7 cellular contexts compared by ENCODE assay signal in genomic region chr11:12599408-12600143, GRCh38.
DNase-seq lines count a peak whose midpoint lies in the region; ATAC-seq and TF ChIP-seq lines count a peak whose summit lies in the region.

No MANE protein-coding gene starts in this region.

- H3K27ac ChIP-seq in VCaP (no peak overlapping the region), colonic mucosa (no peak overlapping the region), tibial artery (no peak overlapping the region)

- peak; percentile 53 for ATAC-seq in GM18498 (IDR thresholded peaks at IDR 0.05; ENCODE audit: unreplicated experiment)

- no peak overlapping the region for H3K9ac ChIP-seq in colonic mucosa (ENCODE audit: low read depth in 2 of 2, low read length in 2 of 2)

- peak; percentile 39; the same call in 1 of the 2 replicates for TF ChIP-seq RAD21 in Ishikawa (IDR thresholded peaks at IDR 0.05; ENCODE audit: low read depth)

- DNase-seq in colonic mucosa (peak; percentile 65), midbrain (lab: John Stamatoyannopoulos, UW) (peak; percentile 2), tibial artery (peak; percentile 35 to 70), NCI-H345 (lab: John Stamatoyannopoulos, UW) (no peak)

- peaks cover 5% of the 10 kb centered on the region for H3K4me1 ChIP-seq in colonic mucosa
- H3K4me1 ChIP-seq in tibial artery: no peaks in the 10 kb centered on the region

- intact Hi-C loops in colonic mucosa (cut with DNase I) (loop anchor here (5.0 kb wide), 1 partner anchor 293 kb away; no protein-coding TSS in a partner anchor), tibial artery (cut with DNase I; ENCODE audit: low total_unique reads) (loop anchor here (5.0 kb wide), 1 partner anchor 288 kb away; no protein-coding TSS in a partner anchor)

- H3K9me3 ChIP-seq in colonic mucosa (no peaks in the 10 kb centered on the region), tibial artery (no peaks in the 10 kb centered on the region)

- no peak for TF ChIP-seq EP300 in Ishikawa (IDR thresholded peaks at IDR 0.05; ENCODE audit: borderline replicate concordance)

- H3K4me3 ChIP-seq in colonic mucosa (no peak overlapping the region), tibial artery (no peak overlapping the region)

- TF ChIP-seq CTCF in VCaP (conservative IDR thresholded peaks at IDR 0.05) (peak; percentile 66), colonic mucosa (IDR thresholded peaks at IDR 0.05) (peak; percentile 75), tibial artery (IDR thresholded peaks at IDR 0.05) (peak; percentile 65 to 68)

- H3K27me3 ChIP-seq in colonic mucosa: no peaks in the 10 kb centered on the region
- no peaks in the 10 kb centered on the region for H3K27me3 ChIP-seq in tibial artery

- H3K36me3 ChIP-seq in colonic mucosa (no peaks in the 10 kb centered on the region), tibial artery (no peaks in the 10 kb centered on the region)

TF ChIP-seq in Ishikawa, 13 proteins besides CTCF, POLR2A, EP300 and RAD21:
- TF ChIP-seq TCF12 (IDR thresholded peaks at IDR 0.05; ENCODE audit: low read depth): no peak
- TF ChIP-seq, protein P1, sequence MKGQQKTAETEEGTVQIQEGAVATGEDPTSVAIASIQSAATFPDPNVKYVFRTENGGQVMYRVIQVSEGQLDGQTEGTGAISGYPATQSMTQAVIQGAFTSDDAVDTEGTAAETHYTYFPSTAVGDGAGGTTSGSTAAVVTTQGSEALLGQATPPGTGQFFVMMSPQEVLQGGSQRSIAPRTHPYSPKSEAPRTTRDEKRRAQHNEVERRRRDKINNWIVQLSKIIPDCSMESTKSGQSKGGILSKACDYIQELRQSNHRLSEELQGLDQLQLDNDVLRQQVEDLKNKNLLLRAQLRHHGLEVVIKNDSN (IDR thresholded peaks at IDR 0.05): no peak
- TF ChIP-seq REST (IDR thresholded peaks at IDR 0.05; ENCODE audit: low read depth): no peak
- TF ChIP-seq NFIC (IDR thresholded peaks at IDR 0.05): no peak
- TF ChIP-seq YY1 (IDR thresholded peaks at IDR 0.05; ENCODE audit: low read depth): no peak
- peak; percentile 80 for TF ChIP-seq CEBPB (IDR thresholded peaks at IDR 0.05)
